In genomic region chr5:133267601-133268000, GRCh38 we compare ENCODE assay signal across 25 cellular contexts.
"Had no signal": no experiment of that assay in that cellular context is flagged by ENCODE, and none has a peak within 500 bp of the region (broad histone marks: within the 10 kb centered on the region; RNA-seq: fewer than 3 reads in every experiment).

No MANE protein-coding gene starts in this region.

- H3K36me3 ChIP-seq: brain microvascular endothelial cell, left lung, neutrophil, ovary, prostate gland, spleen, upper lobe of left lung had no signal

- FAIRE-seq: endothelial cell of umbilical vein had no signal

- H3K27ac Mint-ChIP-seq: activated CD8-positive, alpha-beta T cell treated with anti-CD3 and anti-CD28 coated beads, Interleukin-2, amount 10 ng/mL, durations not matched to agents 7 days and 5 days; effector memory CD8-positive, alpha-beta T cell; immature natural killer cell; mesothelial cell of epicardium had no signal

- H3K4me3 Mint-ChIP-seq: activated CD8-positive, alpha-beta T cell treated with anti-CD3 and anti-CD28 coated beads, Interleukin-2, amount 10 ng/mL, durations not matched to agents 7 days and 5 days; effector memory CD8-positive, alpha-beta T cell; immature natural killer cell; mesothelial cell of epicardium; naive thymus-derived CD8-positive, alpha-beta T cell had no signal

- H3K4me1 Mint-ChIP-seq: immature natural killer cell, mesothelial cell of epicardium had no signal

- DNase-seq: activated CD4-positive, alpha-beta T cell treated with anti-CD3 and anti-CD28 coated beads for 1 hour; activated CD4-positive, alpha-beta T cell treated with anti-CD3 and anti-CD28 coated beads, Interleukin-2, amount 50 U/mL, for 1 hour; activated CD8-positive, alpha-beta T cell treated with anti-CD3 and anti-CD28 coated beads, Interleukin-2, amount 10 ng/mL, durations not matched to agents 7 days and 5 days; aorta; brain microvascular endothelial cell; central memory CD4-positive, alpha-beta T cell; dermis blood vessel endothelial cell; effector memory CD8-positive, alpha-beta T cell; foreskin melanocyte; immature natural killer cell; left lung; mammary epithelial cell; naive thymus-derived CD8-positive, alpha-beta T cell; ovary; spleen; stimulated activated CD4-positive, alpha-beta T cell treated with anti-CD3 and anti-CD28 coated beads, Interleukin-4, amount 100 ng/mL, for 1 hour; stimulated activated naive CD4-positive, alpha-beta T cell treated with Interleukin-2 at 50 U/mL for 16 hours; T-helper 9 cell; upper lobe of left lung had no signal

- H3K4me3 ChIP-seq: left lung, ovary, prostate gland, spleen, upper lobe of left lung had no signal

- H3K36me3 Mint-ChIP-seq: activated naive CD4-positive, alpha-beta T cell treated with anti-CD3 and anti-CD28 coated beads, Interleukin-2, amount 50 U/mL, for 72 hours; immature natural killer cell; mesothelial cell of epicardium; naive thymus-derived CD8-positive, alpha-beta T cell had no signal

- H3K27me3 ChIP-seq: neutrophil, ovary, upper lobe of left lung had no signal

- H3K27ac ChIP-seq: brain microvascular endothelial cell, left lung, neutrophil, ovary, prostate gland, spleen, upper lobe of left lung had no signal

- H3K4me1 ChIP-seq: left lung, prostate gland, spleen had no signal

- H3K9me3 ChIP-seq: left lung, neutrophil, ovary, prostate gland, spleen, upper lobe of left lung had no signal

- H3K9me3 Mint-ChIP-seq: activated naive CD4-positive, alpha-beta T cell treated with anti-CD3 and anti-CD28 coated beads, Interleukin-2, amount 50 U/mL, for 72 hours; effector memory CD8-positive, alpha-beta T cell; immature natural killer cell; mesothelial cell of epicardium; naive thymus-derived CD8-positive, alpha-beta T cell had no signal

- ATAC-seq: activated CD8-positive, alpha-beta T cell treated with anti-CD3 and anti-CD28 coated beads, Interleukin-2, amount 10 ng/mL, durations not matched to agents 7 days and 5 days; activated naive CD4-positive, alpha-beta T cell treated with anti-CD3 and anti-CD28 coated beads, Interleukin-2, amount 50 U/mL, for 72 hours; effector memory CD8-positive, alpha-beta T cell; esophagus mucosa; left lung; naive thymus-derived CD8-positive, alpha-beta T cell had no signal
